8 cellular contexts compared by ENCODE assay signal in genomic region chr1:156477526-156478249, GRCh38. TPM values are rescaled to one million over a fixed set of nuclear protein-coding genes. Genes with fewer than 3 reads are reported as not detected.
DNase-seq lines count a peak whose midpoint lies in the region; ATAC-seq and TF ChIP-seq lines count a peak whose summit lies in the region.

No MANE protein-coding gene starts in this region.

- H3K4me3 ChIP-seq in left ventricle myocardium inferior: peak overlapping the region; percentile 5
- H3K4me3 ChIP-seq in aorta (ENCODE audit: low read length in 2 of 2): no peak overlapping the region

- peaks cover 28% of the 10 kb centered on the region for H3K36me3 Mint-ChIP-seq in natural killer cell treated with Interleukin-12 subunit alpha and Interleukin-12 subunit beta and Interleukin-15 and Interleukin-18, amount 100 ng/mL, for 72 hours

- H3K4me3 Mint-ChIP-seq in natural killer cell treated with Interleukin-12 subunit alpha and Interleukin-12 subunit beta and Interleukin-15 and Interleukin-18, amount 100 ng/mL, for 72 hours: no peak overlapping the region

- H3K27ac ChIP-seq in left ventricle myocardium inferior (replicated peaks) (peak overlapping the region; percentile 75), caudate nucleus (ENCODE audit: low read depth, low read length) (peak overlapping the region; percentile 96), aorta (ENCODE audit: low read depth in 1 of 2, low read length in 2 of 2) (peak overlapping the region; percentile 46 to 89)

- no peak for DNase-seq in left ventricle myocardium inferior
- no peak for DNase-seq in Right ventricle myocardium superior
- DNase-seq in caudate nucleus (lab: John Stamatoyannopoulos, UW): peak in 12 of 61 donors; percentile 13 to 46 (median 31)
- no peak for DNase-seq in natural killer cell treated with Interleukin-12 subunit alpha and Interleukin-12 subunit beta and Interleukin-15 and Interleukin-18, amount 100 ng/mL, for 72 hours (ENCODE audit: low spot score)
- DNase-seq in aorta: peak in 1 of 2 donors; percentile 46
- no peak for DNase-seq in NCI-H2196 (lab: John Stamatoyannopoulos, UW; ENCODE audit: unreplicated experiment)
- no peak for DNase-seq in stimulated activated CD4-positive, alpha-beta T cell treated with anti-CD3 and anti-CD28 coated beads, Interleukin-2, amount 100 ng/mL, for 48 hours
- no peak for DNase-seq in H4 (ENCODE audit: low spot score)

- H3K27me3 ChIP-seq in left ventricle myocardium inferior (ENCODE audit: low read depth): no peaks in the 10 kb centered on the region
- no peaks in the 10 kb centered on the region for H3K27me3 ChIP-seq in aorta (ENCODE audit: control insufficient read depth in 1 of 2, insufficient read depth in 2 of 2, low read length in 1 of 2)

- H3K27ac Mint-ChIP-seq in natural killer cell treated with Interleukin-12 subunit alpha and Interleukin-12 subunit beta and Interleukin-15 and Interleukin-18, amount 100 ng/mL, for 72 hours: peak overlapping the region; percentile 8 to 72

- TF ChIP-seq CTCF in left ventricle myocardium inferior (IDR thresholded peaks at IDR 0.05; ENCODE audit: borderline replicate concordance): no peak

- intact Hi-C loops in left ventricle myocardium inferior (cut with micrococcal nuclease) (no loop called here), Right ventricle myocardium superior (cut with DNase I) (loop anchor here (10.0 kb wide), 1 partner anchor 117 kb away; the partner anchor contains the start of gene NAXE), aorta (cut with DNase I) (no loop called here)

- no peaks in the 10 kb centered on the region for H3K27me3 Mint-ChIP-seq in natural killer cell treated with Interleukin-12 subunit alpha and Interleukin-12 subunit beta and Interleukin-15 and Interleukin-18, amount 100 ng/mL, for 72 hours

- peaks cover 27 to 42% of the 10 kb centered on the region in 2 donors for H3K4me1 Mint-ChIP-seq in natural killer cell treated with Interleukin-12 subunit alpha and Interleukin-12 subunit beta and Interleukin-15 and Interleukin-18, amount 100 ng/mL, for 72 hours (ENCODE audit: low read depth in 2 of 2)

- 11 to 15% methylated on average over 3 of the region's 3 CpGs for WGBS in aorta, 2 donors

- ATAC-seq in Right ventricle myocardium superior (ENCODE audit: poor library complexity): no peak
- no peak for ATAC-seq in natural killer cell treated with Interleukin-12 subunit alpha and Interleukin-12 subunit beta and Interleukin-15 and Interleukin-18, amount 100 ng/mL, for 72 hours
- no peak for ATAC-seq in aorta (ENCODE audit: low FRiP score)

- H3K4me1 ChIP-seq in left ventricle myocardium inferior (peaks cover 100% of the 10 kb centered on the region), aorta (ENCODE audit: control insufficient read depth in 1 of 2, insufficient read depth in 2 of 2, low read length in 2 of 2) (no peaks in the 10 kb centered on the region)

- no peaks in the 10 kb centered on the region for H3K9me3 Mint-ChIP-seq in natural killer cell treated with Interleukin-12 subunit alpha and Interleukin-12 subunit beta and Interleukin-15 and Interleukin-18, amount 100 ng/mL, for 72 hours

- peaks cover 100% of the 10 kb centered on the region for H3K36me3 ChIP-seq in left ventricle myocardium inferior
- peaks cover 0 to 21% of the 10 kb centered on the region in 2 donors for H3K36me3 ChIP-seq in aorta (ENCODE audit: control insufficient read depth in 1 of 2, insufficient read depth in 2 of 2, low read length in 1 of 2)

- H3K9me3 ChIP-seq in left ventricle myocardium inferior (replicated peaks): no peaks in the 10 kb centered on the region
- no peaks in the 10 kb centered on the region for H3K9me3 ChIP-seq in aorta (ENCODE audit: control insufficient read depth, low read length)

RNA-seq across cellular contexts. Expression of gene MEF2D, which starts 22.9 kb away (rescaled TPM):
- 96.8 TPM for total RNA-seq in left ventricle myocardium inferior
- total RNA-seq in Right ventricle myocardium superior: 96.6 TPM
- total RNA-seq in natural killer cell treated with Interleukin-12 subunit alpha and Interleukin-12 subunit beta and Interleukin-15 and Interleukin-18, amount 100 ng/mL, for 72 hours: 10 to 100 TPM; 48.1 to 62.2 TPM
- 10 to 100 TPM; 82.1 to 95.8 TPM for total RNA-seq in aorta
- polyA plus RNA-seq in aorta: 10 to 100 TPM in 1 of 2 donors, 1 to 10 TPM in 1; 8.1 to 27.4 TPM
- total RNA-seq in H4 (2014; rRNA removed; shearing (Covaris generic)): 3.9 and 7.9 TPM in 2 replicates
